In the genomic region with DNA sequence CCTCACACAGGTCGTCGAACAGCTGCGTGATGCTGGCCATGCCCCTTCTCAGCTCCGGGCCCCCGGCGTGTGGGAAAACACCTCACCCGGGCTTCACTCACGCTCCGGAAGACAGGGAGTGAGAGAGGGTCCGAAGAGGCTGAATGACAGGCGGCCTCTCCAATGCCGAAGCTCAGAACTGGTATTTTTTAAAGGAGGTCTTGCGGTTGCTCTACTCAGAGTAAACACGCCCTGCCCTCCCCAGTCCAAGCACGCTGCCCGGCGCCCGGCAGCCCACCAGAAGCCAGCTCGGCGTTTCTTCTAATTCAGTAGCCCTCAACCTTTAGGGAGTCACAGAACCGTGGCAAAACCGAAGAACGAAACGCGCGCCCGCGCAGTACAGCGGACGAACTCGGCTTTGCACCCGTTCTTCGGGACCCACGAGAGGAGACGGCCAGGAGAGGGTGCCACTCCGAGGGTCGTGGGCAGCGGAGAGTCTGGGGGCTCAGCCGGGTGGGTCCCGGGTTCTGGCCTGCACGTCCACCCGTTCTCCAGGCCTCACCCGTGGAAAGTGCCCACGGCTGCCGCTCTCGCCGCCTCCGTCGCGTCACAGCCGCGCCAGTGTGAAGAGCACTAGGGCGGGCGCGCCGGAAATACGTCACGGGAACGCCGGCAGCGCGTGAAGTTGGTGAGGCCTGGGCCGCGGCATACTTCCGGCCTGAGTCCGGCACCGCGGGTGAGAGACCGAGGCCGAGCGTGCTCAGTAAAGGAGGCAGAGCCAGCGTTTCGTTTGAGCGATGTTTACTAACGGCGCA, we compare ENCODE assay signal across 8 cellular contexts.
A peak's percentile ranks its signal among the peaks of the same experiment; 100 is the strongest.
DNase-seq lines count a peak whose midpoint lies in the region; ATAC-seq lines count a peak whose summit lies in the region.

A gene with protein sequence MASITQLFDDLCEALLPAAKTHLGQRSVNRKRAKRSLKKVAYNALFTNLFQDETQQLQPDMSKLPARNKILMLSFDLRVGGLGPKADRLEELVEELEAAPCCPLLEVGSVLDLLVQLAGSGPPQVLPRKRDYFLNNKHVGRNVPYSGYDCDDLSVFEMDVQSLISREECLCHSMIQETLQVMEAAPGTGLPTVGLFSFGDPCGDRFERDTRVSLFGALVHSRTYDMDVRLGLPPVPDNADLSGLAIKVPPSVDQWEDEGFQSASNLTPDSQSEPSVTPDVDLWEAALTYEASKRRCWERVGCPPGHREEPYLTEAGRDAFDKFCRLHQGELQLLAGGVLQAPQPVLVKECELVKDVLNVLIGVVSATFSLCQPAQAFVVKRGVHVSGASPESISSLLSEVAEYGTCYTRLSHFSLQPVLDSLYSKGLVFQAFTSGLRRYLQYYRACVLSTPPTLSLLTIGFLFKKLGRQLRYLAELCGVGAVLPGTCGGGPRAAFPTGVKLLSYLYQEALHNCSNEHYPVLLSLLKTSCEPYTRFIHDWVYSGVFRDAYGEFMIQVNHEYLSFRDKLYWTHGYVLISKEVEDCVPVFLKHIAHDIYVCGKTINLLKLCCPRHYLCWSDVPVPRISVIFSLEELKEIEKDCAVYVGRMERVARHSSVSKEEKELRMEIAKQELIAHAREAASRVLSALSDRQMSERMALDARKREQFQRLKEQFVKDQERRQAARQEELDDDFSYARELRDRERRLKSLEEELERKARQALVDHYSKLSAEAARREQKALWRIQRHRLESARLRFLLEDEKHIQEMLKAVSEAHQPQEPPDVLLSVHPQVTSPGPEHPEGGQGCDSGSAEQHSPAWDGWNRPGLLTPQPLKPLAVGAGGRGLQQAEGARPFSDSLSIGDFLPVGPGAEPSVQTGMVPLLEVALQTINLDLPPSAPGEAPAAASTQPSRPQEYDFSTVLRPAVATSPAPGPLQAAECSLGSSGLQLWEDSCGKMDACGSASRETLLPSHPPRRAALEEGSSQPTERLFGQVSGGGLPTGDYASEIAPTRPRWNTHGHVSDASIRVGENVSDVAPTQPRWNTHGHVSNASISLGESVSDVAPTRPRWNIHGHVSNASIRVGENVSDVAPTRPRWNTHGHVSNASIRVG (N-terminal part only) (minus strand): TSS at position 604 of the 794 bp plus-strand sequence. CDS start 564 bp downstream, at position 40.

- H3K4me3 ChIP-seq in HUES48 (ENCODE audit: low read depth, low read length) (peak within 1 kb of the TSS; percentile 93), mucosa of rectum (ENCODE audit: low read length in 2 of 2) (peak within 1 kb of the TSS; percentile 93 to 96)

- DNase-seq in COR-L47 (lab: John Stamatoyannopoulos, UW): peak; percentile 88
- peak; percentile 96 for DNase-seq in OCI-M1 (lab: John Stamatoyannopoulos, UW)
- peak; percentile 86 for DNase-seq in activated T-cell treated with anti-CD3 and anti-CD28 coated beads for 4 hours
- DNase-seq in epithelial cell of prostate (ENCODE audit: low read depth, low spot score): peak; percentile 51
- DNase-seq in stimulated activated CD8-positive, alpha-beta memory T cell treated with anti-CD3 and anti-CD28 coated beads, Interleukin-4, amount 100 ng/mL, for 4 hours (ENCODE audit: low read depth in 2 of 2, low spot score in 1 of 2): peak; percentile 83 to 88

- H3K27me3 ChIP-seq in HUES48 (ENCODE audit: control insufficient read depth, insufficient read depth, low read length) (no peaks in the 10 kb centered on the region), mucosa of rectum (ENCODE audit: control insufficient read depth in 2 of 2, insufficient read depth in 2 of 2, low read length in 2 of 2) (no peaks in the 10 kb centered on the region)

- H3K36me3 ChIP-seq in HUES48 (ENCODE audit: control insufficient read depth, insufficient read depth, low read length) (peaks cover 21% of the 10 kb centered on the region), mucosa of rectum (ENCODE audit: control insufficient read depth in 2 of 2, insufficient read depth in 2 of 2, low read length in 2 of 2) (peaks cover 6 to 31% of the 10 kb centered on the region in 2 donors)

- H3K27ac ChIP-seq in HUES48 (ENCODE audit: low read depth, low read length): peak within 1 kb of the TSS; percentile 88
- H3K27ac ChIP-seq in epithelial cell of prostate: peak within 1 kb of the TSS; percentile 86
- H3K27ac ChIP-seq in mucosa of rectum (ENCODE audit: low read depth in 2 of 2, low read length in 2 of 2): peak within 1 kb of the TSS; percentile 93

- H3K9ac ChIP-seq in HUES48 (ENCODE audit: low read depth, low read length) (peak within 1 kb of the TSS; percentile 82), mucosa of rectum (ENCODE audit: low read depth in 1 of 2, low read length in 2 of 2) (peak within 1 kb of the TSS; percentile 77 to 98)

- peak; percentile 64 for ATAC-seq in GM21381 (IDR thresholded peaks at IDR 0.05; ENCODE audit: unreplicated experiment)

- H3K4me1 ChIP-seq in HUES48 (ENCODE audit: control insufficient read depth, insufficient read depth, low read length) (peaks cover 11% of the 10 kb centered on the region; the same call in 1 of the 2 replicates), mucosa of rectum (ENCODE audit: control insufficient read depth in 2 of 2, insufficient read depth in 2 of 2, low read length in 2 of 2) (peaks cover 41 to 42% of the 10 kb centered on the region in 2 donors)

- H3K9me3 ChIP-seq in HUES48 (ENCODE audit: control insufficient read depth, insufficient read depth, low read length) (no peaks in the 10 kb centered on the region), mucosa of rectum (ENCODE audit: control insufficient read depth in 2 of 2, low read length in 2 of 2) (no peaks in the 10 kb centered on the region)

Comparison
In these comparisons a context has a peak if more than half of its experiments do, and no peak if none do; other contexts are left out.
1. Peak in every context shown above with its lines: DNase-seq, ATAC-seq, H3K4me3 ChIP-seq and H3K27ac ChIP-seq.